In genomic region chr4:91422011-91422410, GRCh38 we compare ENCODE assay signal across 31 cellular contexts.
"Had no signal": no experiment of that assay in that cellular context is flagged by ENCODE, and none has a peak within 500 bp of the region (broad histone marks: within the 10 kb centered on the region; RNA-seq: fewer than 3 reads in every experiment).

No MANE protein-coding gene starts in this region.

- H2AFZ ChIP-seq: neural progenitor cell, parathyroid adenoma had no signal

- H3K27me3 Mint-ChIP-seq: progenitor cell of endocrine pancreas; stimulated activated memory B cell treated with anti-CD40 and anti-IgM and Interleukin-4, amounts not matched to agents 10 μg/mL and 1 μg/mL and 100 μg/mL, for 72 hours; stimulated activated naive CD8-positive, alpha-beta T cell treated with anti-CD3 and anti-CD28 coated beads, Interleukin-15, amount 100 ng/mL, for 72 hours had no signal

- DNase-seq: natural killer cell; occipital lobe; ovary; posterior cingulate gyrus; psoas muscle; right cardiac atrium; spleen; stimulated activated CD4-positive, alpha-beta T cell treated with anti-CD3 and anti-CD28 coated beads, Interleukin-12 subunit alpha, Interleukin-12 subunit beta, amount 100 ng/mL, for 4 hours; stimulated activated CD4-positive, alpha-beta T cell treated with anti-CD3 and anti-CD28 coated beads, Interleukin-1b, Interleukin-23, amount 100 ng/mL, for 48 hours; stimulated activated CD4-positive, alpha-beta T cell treated with anti-CD3 and anti-CD28 coated beads, Interleukin-4, amount 100 ng/mL, for 1 hour; stimulated activated CD4-positive, alpha-beta T cell treated with anti-CD3 and anti-CD28 coated beads, Interleukin-4, amount 100 ng/mL, for 4 hours; stimulated activated CD8-positive, alpha-beta memory T cell treated with anti-CD3 and anti-CD28 coated beads, Interleukin-4, amount 100 ng/mL, for 48 hours; stimulated activated naive CD4-positive, alpha-beta T cell; stimulated activated naive CD8-positive, alpha-beta T cell treated with anti-CD3 and anti-CD28 coated beads, Interleukin-15, amount 100 ng/mL, for 72 hours; stimulated activated naive CD8-positive, alpha-beta T cell treated with anti-CD3 and anti-CD28 coated beads, Interleukin-15, Interleukin-2, amounts not matched to agents 100 U/mL and 50 U/mL, for 24 hours; substantia nigra; testis; tibial artery; transverse colon; upper lobe of left lung had no signal

- H3K27ac ChIP-seq: neural progenitor cell, ovary, parathyroid adenoma, psoas muscle, skin epidermis, spleen, suprapubic skin, testis, tibial artery, transverse colon, upper lobe of left lung, vagina had no signal

- H3K9ac ChIP-seq: neural progenitor cell, parathyroid adenoma had no signal

- H3K4me1 ChIP-seq: neural progenitor cell, parathyroid adenoma, psoas muscle, spleen, suprapubic skin, testis, tibial artery, transverse colon, upper lobe of left lung, vagina had no signal

- H3K4me2 ChIP-seq: neural progenitor cell, smooth muscle cell had no signal

- FAIRE-seq: urothelium cell line had no signal

- ATAC-seq: natural killer cell; psoas muscle; right cardiac atrium; sciatic nerve; stimulated activated memory B cell treated with anti-CD40 and anti-IgM and Interleukin-4, amounts not matched to agents 10 μg/mL and 1 μg/mL and 100 μg/mL, for 72 hours; stimulated activated naive CD8-positive, alpha-beta T cell treated with anti-CD3 and anti-CD28 coated beads, Interleukin-15, amount 100 ng/mL, for 72 hours; stimulated activated naive CD8-positive, alpha-beta T cell treated with anti-CD3 and anti-CD28 coated beads, Interleukin-15, Interleukin-2, amounts not matched to agents 100 U/mL and 50 U/mL, for 24 hours had no signal

- H3K4me1 Mint-ChIP-seq: natural killer cell; nephron; neural progenitor cell; stimulated activated memory B cell treated with anti-CD40 and anti-IgM and Interleukin-4, amounts not matched to agents 10 μg/mL and 1 μg/mL and 100 μg/mL, for 72 hours; stimulated activated naive CD8-positive, alpha-beta T cell treated with anti-CD3 and anti-CD28 coated beads, Interleukin-15, amount 100 ng/mL, for 72 hours had no signal

- H3K9me3 ChIP-seq: ovary, testis, upper lobe of left lung, vagina had no signal

- H3K4me3 ChIP-seq: neural progenitor cell, ovary, psoas muscle, skin epidermis, smooth muscle cell, spleen, suprapubic skin, testis, tibial artery, transverse colon, upper lobe of left lung, vagina had no signal

- H3K36me3 ChIP-seq: ovary, spleen, suprapubic skin, tibial artery, transverse colon, upper lobe of left lung, vagina had no signal

- H3K4me3 Mint-ChIP-seq: natural killer cell; nephron; neural progenitor cell; stimulated activated memory B cell treated with anti-CD40 and anti-IgM and Interleukin-4, amounts not matched to agents 10 μg/mL and 1 μg/mL and 100 μg/mL, for 72 hours; stimulated activated naive CD8-positive, alpha-beta T cell treated with anti-CD3 and anti-CD28 coated beads, Interleukin-15, amount 100 ng/mL, for 72 hours had no signal

- H3K27ac Mint-ChIP-seq: natural killer cell; nephron; neural progenitor cell; progenitor cell of endocrine pancreas; stimulated activated memory B cell treated with anti-CD40 and anti-IgM and Interleukin-4, amounts not matched to agents 10 μg/mL and 1 μg/mL and 100 μg/mL, for 72 hours had no signal

- H3K79me2 ChIP-seq: parathyroid adenoma had no signal

- H3K27me3 ChIP-seq: neural progenitor cell, ovary, spleen, suprapubic skin, testis, tibial artery, transverse colon, upper lobe of left lung, vagina had no signal

- H3K36me3 Mint-ChIP-seq: neural progenitor cell; stimulated activated memory B cell treated with anti-CD40 and anti-IgM and Interleukin-4, amounts not matched to agents 10 μg/mL and 1 μg/mL and 100 μg/mL, for 72 hours had no signal
